ENCODE assay signal across 24 cellular contexts in genomic region chr1:43507296-43508295, GRCh38.
"Had no signal": no experiment of that assay in that cellular context is flagged by ENCODE, and none has a peak within 500 bp of the region (broad histone marks: within the 10 kb centered on the region; RNA-seq: fewer than 3 reads in every experiment).

No MANE protein-coding gene starts in this region.

- H3K27me3 ChIP-seq: gastrocnemius medialis, left lung, thyroid gland had no signal

- H3K4me1 ChIP-seq: gastrocnemius medialis, left lung, lower lobe of right lung, prostate gland, stomach, thyroid gland had no signal

- H3K4me2 ChIP-seq: smooth muscle cell had no signal

- H3K9me3 ChIP-seq: gastrocnemius medialis, left lung, lower lobe of right lung, prostate gland, stomach, thyroid gland had no signal

- H3K27ac ChIP-seq: gastrocnemius medialis, left lung, lower lobe of right lung, prostate gland, stomach, thyroid gland had no signal

- DNase-seq: activated CD4-positive, alpha-beta memory T cell treated with anti-CD3 and anti-CD28 coated beads for 36 hours; activated CD4-positive, alpha-beta T cell treated with anti-CD3 and anti-CD28 coated beads, Interleukin-2, amount 10 ng/mL, durations not matched to agents 24 days and 14 days; activated CD4-positive, CD25-positive, alpha-beta regulatory T cell treated with anti-CD3 and anti-CD28 coated beads, Interleukin-2, amount 50 U/mL, for 72 hours; activated CD8-positive, alpha-beta memory T cell treated with anti-CD3 and anti-CD28 coated beads, Interleukin-2, amount 50 U/mL, for 4 hours; activated gamma-delta T cell treated with Interleukin-2 at 50 U/mL for 16 hours; activated T-cell treated with anti-CD3 and anti-CD28 coated beads, Interleukin-2, amount 50 U/mL, for 1 hour; anterior cingulate cortex; dermis blood vessel endothelial cell; effector CD8-positive, alpha-beta T cell; gastrocnemius medialis; glutamatergic neuron; left lung; lower lobe of right lung; mesendoderm; natural killer cell; retina; stimulated activated CD4-positive, alpha-beta T cell treated with anti-CD3 and anti-CD28 coated beads, Interleukin-2, amount 100 ng/mL, for 24 hours; stimulated activated naive B cell treated with anti-CD40 and anti-IgM and Interleukin-4, amounts not matched to agents 10 μg/mL and 1 μg/mL and 100 μg/mL, for 72 hours; stomach; T-helper 17 cell; T1000; thyroid gland had no signal

- H3K4me3 ChIP-seq: gastrocnemius medialis, left lung, lower lobe of right lung, prostate gland, smooth muscle cell, stomach, thyroid gland had no signal

- ATAC-seq: gastrocnemius medialis; left lung; lower lobe of right lung; natural killer cell; stimulated activated naive B cell treated with anti-CD40 and anti-IgM and Interleukin-4, amounts not matched to agents 10 μg/mL and 1 μg/mL and 100 μg/mL, for 72 hours; T-helper 17 cell had no signal

- H3K36me3 ChIP-seq: gastrocnemius medialis, left lung, lower lobe of right lung, prostate gland, stomach, thyroid gland had no signal
